Comparison of ENCODE assay signal across 2 cellular contexts in genomic region chr14:100706860-100707259, GRCh38.
TF ChIP-seq lines count a peak whose summit lies in the region.

No MANE protein-coding gene starts in this region.

TF ChIP-seq in HepG2, 621 proteins besides CTCF, POLR2A, EP300 and RAD21:
- TF ChIP-seq, protein P1, sequence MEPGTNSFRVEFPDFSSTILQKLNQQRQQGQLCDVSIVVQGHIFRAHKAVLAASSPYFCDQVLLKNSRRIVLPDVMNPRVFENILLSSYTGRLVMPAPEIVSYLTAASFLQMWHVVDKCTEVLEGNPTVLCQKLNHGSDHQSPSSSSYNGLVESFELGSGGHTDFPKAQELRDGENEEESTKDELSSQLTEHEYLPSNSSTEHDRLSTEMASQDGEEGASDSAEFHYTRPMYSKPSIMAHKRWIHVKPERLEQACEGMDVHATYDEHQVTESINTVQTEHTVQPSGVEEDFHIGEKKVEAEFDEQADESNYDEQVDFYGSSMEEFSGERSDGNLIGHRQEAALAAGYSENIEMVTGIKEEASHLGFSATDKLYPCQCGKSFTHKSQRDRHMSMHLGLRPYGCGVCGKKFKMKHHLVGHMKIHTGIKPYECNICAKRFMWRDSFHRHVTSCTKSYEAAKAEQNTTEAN (CRISPR knock-in tag; conservative IDR thresholded peaks at IDR 0.05), result peak; percentile 66; the same call in 1 of the 2 replicates
- TF ChIP-seq IKZF1 (IDR thresholded peaks at IDR 0.05) (peak; percentile 80; the same call in 1 of the 2 replicates), TRIM22 (IDR thresholded peaks at IDR 0.05) (0 out of 2 replicates have a peak, but pooled peaks have one; percentile 59), ZBTB7B (CRISPR knock-in tag; IDR thresholded peaks at IDR 0.05) (no peak), KDM4B (CRISPR knock-in tag; IDR thresholded peaks at IDR 0.05) (no peak), FOXP1 (IDR thresholded peaks at IDR 0.05) (peak; percentile 54; the same call in 1 of the 2 replicates), FOXP1 (CRISPR knock-in tag; IDR thresholded peaks at IDR 0.05) (no peak), ZNF646 (CRISPR knock-in tag; IDR thresholded peaks at IDR 0.05) (peak; percentile 89), NBN (conservative IDR thresholded peaks at IDR 0.05) (peak; percentile 74; the same call in 1 of the 2 replicates), CREB1 (IDR thresholded peaks at IDR 0.05) (peak; percentile 64; the same call in 1 of the 2 replicates), CREB1 (CRISPR knock-in tag; IDR thresholded peaks at IDR 0.05) (no peak)

TF ChIP-seq in H1, 55 proteins besides CTCF, POLR2A, EP300 and RAD21:
- TF ChIP-seq SIRT6 (IDR thresholded peaks at IDR 0.05; ENCODE audit: low read length) (no peak), MAFK (IDR thresholded peaks at IDR 0.05; ENCODE audit: low read depth, low read length) (no peak), TBP (IDR thresholded peaks at IDR 0.05; ENCODE audit: low read depth, low read length) (no peak), HDAC6 (IDR thresholded peaks at IDR 0.05; ENCODE audit: low read depth, low read length) (no peak), JUN (IDR thresholded peaks at IDR 0.05; ENCODE audit: low read depth, low read length) (no peak), RBBP5 (IDR thresholded peaks at IDR 0.05; ENCODE audit: borderline replicate concordance, low read depth, low read length) (no peak), KDM4A (IDR thresholded peaks at IDR 0.05; ENCODE audit: low read depth, low read length, severe bottlenecking) (no peak), CBX8 (IDR thresholded peaks at IDR 0.05; ENCODE audit: borderline replicate concordance, low read depth, low read length) (no peak), NRF1 (IDR thresholded peaks at IDR 0.05; ENCODE audit: low read depth, low read length) (no peak), SP1 (IDR thresholded peaks at IDR 0.05; ENCODE audit: low read depth, low read length) (no peak), SAP30 (IDR thresholded peaks at IDR 0.05; ENCODE audit: insufficient read depth, insufficient replicate concordance, low read length) (no peak), HDAC2 (IDR thresholded peaks at IDR 0.05; ENCODE audit: borderline replicate concordance in 1 of 2, low read depth in 2 of 2, low read length in 2 of 2) (no peak)
